34 cellular contexts compared by ENCODE assay signal in the genomic region with DNA sequence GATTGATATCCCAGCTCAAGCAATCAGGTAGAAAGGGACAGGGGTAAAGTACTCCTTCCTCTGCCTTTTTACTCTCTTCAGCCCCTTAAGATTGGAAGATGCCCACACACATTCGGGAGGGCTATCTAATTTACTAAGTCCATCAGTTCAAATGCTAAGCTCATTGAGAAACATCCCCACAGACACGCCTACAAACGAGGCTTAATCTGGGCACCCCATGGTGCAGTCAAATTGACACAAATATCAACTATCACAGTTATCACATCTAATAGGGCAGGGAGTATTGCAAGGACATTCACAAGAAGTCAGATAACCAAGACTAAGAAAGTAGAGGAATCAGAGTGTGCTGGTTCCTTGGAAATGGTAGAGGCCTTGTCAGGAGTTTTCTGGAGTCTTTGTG.
"Had no signal": no experiment of that assay in that cellular context is flagged by ENCODE, and none has a peak within 500 bp of the region (broad histone marks: within the 10 kb centered on the region; RNA-seq: fewer than 3 reads in every experiment).

No MANE protein-coding gene starts in this region.

- DNase-seq: Karpas-422, Kasumi-1, MG63, MM.1S, MV-4-11, NCI-H1048, NCI-H1092, NCI-H1092 treated with DMSO at 0.1 percent for 48 hours, NCI-H1105, NCI-H1105 treated with DMSO at 0.1 percent for 48 hours, NCI-H1417, NCI-H1417 treated with DMSO at 0.1 percent for 48 hours, NCI-H1436, NCI-H1436 treated with DMSO at 0.1 percent for 48 hours, NCI-H146, NCI-H1694, NCI-H1694 treated with DMSO at 0.1 percent for 48 hours, NCI-H187, NCI-H187 treated with DMSO at 0.1 percent for 48 hours, NCI-H1930, NCI-H2029, NCI-H2029 treated with DMSO at 0.1 percent for 48 hours, NCI-H2081, NCI-H2081 treated with DMSO at 0.1 percent for 48 hours, NCI-H2107, NCI-H2171, NCI-H2171 treated with DMSO at 0.1 percent for 48 hours, NCI-H2227 treated with DMSO at 0.1 percent for 48 hours, NCI-H226, NCI-H345, NCI-H446, NCI-H446 treated with DMSO at 0.1 percent for 48 hours, NCI-H510A had no signal

- H3K4me3 ChIP-seq: MG63 had no signal

- H3K27me3 ChIP-seq: MG63 had no signal

- H3K9me3 ChIP-seq: MG63 had no signal

- H3K27ac ChIP-seq: KMS-11 had no signal

- H3K36me3 ChIP-seq: MG63 had no signal

- H3K9ac ChIP-seq: KMS-11 had no signal

- H3K4me2 ChIP-seq: KMS-11 had no signal
